8 cellular contexts compared by ENCODE assay signal in genomic region chr19:14117668-14118164, GRCh38. TPM values are rescaled to one million over a fixed set of nuclear protein-coding genes. Genes with fewer than 3 reads are reported as not detected.
DNase-seq lines count a peak whose midpoint lies in the region; ATAC-seq and TF ChIP-seq lines count a peak whose summit lies in the region.

Gene PRKACA, minus strand, starts transcription at chr19:14117762. Its CDS starts 215 bp downstream, at chr19:14117547.

- peak within 1 kb of the TSS; percentile 67 for H3K4me3 ChIP-seq in CD8-positive, alpha-beta T cell (ENCODE audit: low read depth, low read length)
- H3K4me3 ChIP-seq in lower leg skin (ENCODE audit: low read depth, poor library complexity, severe bottlenecking), result peak within 1 kb of the TSS; percentile 95

- peaks cover 8% of the 10 kb centered on the region for H3K36me3 Mint-ChIP-seq in CD8-positive, alpha-beta T cell
- H3K36me3 Mint-ChIP-seq in activated CD8-positive, alpha-beta T cell treated with anti-CD3 and anti-CD28 coated beads, Interleukin-2, amount 10 ng/mL, durations not matched to agents 7 days and 5 days (ENCODE audit: low read depth), result peaks cover 24% of the 10 kb centered on the region

- intact Hi-C loops in CD8-positive, alpha-beta T cell (cut with DNase I, micrococcal nuclease), result loop anchor here (1.0 to 5.0 kb wide), 7 partner anchors 19 to 370 kb away; partner anchors contain the start of gene ASF1B (in 2 of the 2)
- intact Hi-C loops in lower leg skin (cut with DNase I; ENCODE audit: low total_unique reads), result no loop called here

- H3K27me3 ChIP-seq in CD8-positive, alpha-beta T cell (ENCODE audit: insufficient read depth, low read length), result no peaks in the 10 kb centered on the region

- no peak for TF ChIP-seq CTCF in CD8-positive, alpha-beta T cell (IDR thresholded peaks at IDR 0.05)
- TF ChIP-seq CTCF in GM20000 (IDR thresholded peaks at IDR 0.05; ENCODE audit: extremely low read depth, missing control alignments) (no peak), lower leg skin (IDR thresholded peaks at IDR 0.05) (peak in 1 of 3 donors; percentile 40)

- no peaks in the 10 kb centered on the region for H3K27me3 Mint-ChIP-seq in CD8-positive, alpha-beta T cell (ENCODE audit: low read depth)
- H3K27me3 Mint-ChIP-seq in activated CD8-positive, alpha-beta T cell treated with anti-CD3 and anti-CD28 coated beads, Interleukin-2, amount 10 ng/mL, durations not matched to agents 7 days and 5 days (ENCODE audit: low read depth), result no peaks in the 10 kb centered on the region

- H3K4me3 Mint-ChIP-seq in CD8-positive, alpha-beta T cell, result peak within 1 kb of the TSS; percentile 94
- peak within 1 kb of the TSS; percentile 89 for H3K4me3 Mint-ChIP-seq in activated CD8-positive, alpha-beta T cell treated with anti-CD3 and anti-CD28 coated beads, Interleukin-2, amount 10 ng/mL, durations not matched to agents 7 days and 5 days

- peak within 1 kb of the TSS; percentile 52 for H3K27ac ChIP-seq in CD8-positive, alpha-beta T cell (ENCODE audit: low read depth, low read length)

- peaks cover 41% of the 10 kb centered on the region for H3K4me1 Mint-ChIP-seq in CD8-positive, alpha-beta T cell (ENCODE audit: low read depth)
- H3K4me1 Mint-ChIP-seq in activated CD8-positive, alpha-beta T cell treated with anti-CD3 and anti-CD28 coated beads, Interleukin-2, amount 10 ng/mL, durations not matched to agents 7 days and 5 days (ENCODE audit: low read depth), result peaks cover 52% of the 10 kb centered on the region

- peaks cover 42% of the 10 kb centered on the region for H3K4me1 ChIP-seq in CD8-positive, alpha-beta T cell (ENCODE audit: insufficient read depth, low read length)

- peak within 1 kb of the TSS; percentile 99 for H3K27ac Mint-ChIP-seq in CD8-positive, alpha-beta T cell
- H3K27ac Mint-ChIP-seq in activated CD8-positive, alpha-beta T cell treated with anti-CD3 and anti-CD28 coated beads, Interleukin-2, amount 10 ng/mL, durations not matched to agents 7 days and 5 days, result peak within 1 kb of the TSS; percentile 76

- H3K9me3 Mint-ChIP-seq in CD8-positive, alpha-beta T cell, result no peaks in the 10 kb centered on the region
- H3K9me3 Mint-ChIP-seq in activated CD8-positive, alpha-beta T cell treated with anti-CD3 and anti-CD28 coated beads, Interleukin-2, amount 10 ng/mL, durations not matched to agents 7 days and 5 days (ENCODE audit: insufficient read depth), result no peaks in the 10 kb centered on the region

- TF ChIP-seq POLR2A in lower leg skin (IDR thresholded peaks at IDR 0.05), result no peak

- CTCF ChIA-PET in CD8-positive, alpha-beta T cell (lab: Charles Lee), result interaction anchor here (0.6 to 0.9 kb wide), 2 partner anchors 42 to 224 kb away, joined by 3 read pairs; no protein-coding TSS in a partner anchor
- CTCF ChIA-PET in activated CD8-positive, alpha-beta T cell treated with anti-CD3 and anti-CD28 coated beads, Interleukin-2, amount 10 ng/mL, durations not matched to agents 7 days and 5 days (lab: Charles Lee), result interaction anchor here (0.7 to 6.2 kb wide), 7 partner anchors 9 to 66 kb away, joined by 3 to 45 read pairs (median 3); partner anchors contain the start of gene ASF1B

- 0 to 1% methylated on average over 17 to 19 of the region's 67 CpGs for WGBS in lower leg skin, 2 donors

- no peaks in the 10 kb centered on the region for H3K36me3 ChIP-seq in CD8-positive, alpha-beta T cell (ENCODE audit: insufficient read depth, low read length)

- peak; percentile 95 to 99 (median 97) for DNase-seq in CD8-positive, alpha-beta T cell
- DNase-seq in GM20000 (ENCODE audit: low spot score) (peak; percentile 100), HS-5 (ENCODE audit: low read depth) (peak; percentile 97), NK-92 (lab: John Stamatoyannopoulos, UW; ENCODE audit: unreplicated experiment) (peak; percentile 92), ecto neural progenitor cell (ENCODE audit: low spot score) (peak; percentile 99), lower leg skin (ENCODE audit: low spot score in 2 of 2) (peak; percentile 97 to 100)
- peak; percentile 99 for DNase-seq in activated CD8-positive, alpha-beta T cell treated with anti-CD3 and anti-CD28 coated beads, Interleukin-2, amount 10 ng/mL, durations not matched to agents 7 days and 5 days
- peak; percentile 97 to 99 for DNase-seq in stimulated activated CD4-positive, alpha-beta T cell treated with anti-CD3 and anti-CD28 coated beads, Interleukin-4, amount 100 ng/mL, for 4 hours

- POLR2A ChIA-PET in CD8-positive, alpha-beta T cell (lab: Charles Lee), result interaction anchor here (0.6 to 1.3 kb wide), 6 partner anchors 14 to 512 kb away, joined by 3 to 13 read pairs (median 3); partner anchors contain the start of gene ASF1B
- POLR2A ChIA-PET in activated CD8-positive, alpha-beta T cell treated with anti-CD3 and anti-CD28 coated beads, Interleukin-2, amount 10 ng/mL, durations not matched to agents 7 days and 5 days (lab: Charles Lee), result interaction anchor here (0.7 to 1.5 kb wide), 3 partner anchors 13 to 965 kb away, joined by 3 to 5 read pairs (median 4); partner anchors contain the start of gene ASF1B

- H3K9me3 ChIP-seq in CD8-positive, alpha-beta T cell (ENCODE audit: low read length), result no peaks in the 10 kb centered on the region

- peak; percentile 90 for ATAC-seq in CD8-positive, alpha-beta T cell
- peak; percentile 98 for ATAC-seq in activated CD8-positive, alpha-beta T cell treated with anti-CD3 and anti-CD28 coated beads, Interleukin-2, amount 10 ng/mL, durations not matched to agents 7 days and 5 days

RNA-seq across cellular contexts. Expression of gene PRKACA, which starts in this region (rescaled TPM):
- 10 to 100 TPM; 37.0 to 40.8 TPM for total RNA-seq in CD8-positive, alpha-beta T cell
- total RNA-seq in activated CD8-positive, alpha-beta T cell treated with anti-CD3 and anti-CD28 coated beads, Interleukin-2, amount 10 ng/mL, durations not matched to agents 7 days and 5 days, result 10 to 100 TPM; 69.2 to 72.4 TPM
- 10 to 100 TPM; 45.9 to 53.7 (median 49.2) TPM for total RNA-seq in lower leg skin

Comparison
In these comparisons a context has a peak if more than half of its experiments do, and no peak if none do; other contexts are left out.
1. Peak in every context shown above with its lines: DNase-seq, ATAC-seq, H3K4me3 ChIP-seq and H3K27ac ChIP-seq.